9 cellular contexts compared by ENCODE assay signal in the genomic region with DNA sequence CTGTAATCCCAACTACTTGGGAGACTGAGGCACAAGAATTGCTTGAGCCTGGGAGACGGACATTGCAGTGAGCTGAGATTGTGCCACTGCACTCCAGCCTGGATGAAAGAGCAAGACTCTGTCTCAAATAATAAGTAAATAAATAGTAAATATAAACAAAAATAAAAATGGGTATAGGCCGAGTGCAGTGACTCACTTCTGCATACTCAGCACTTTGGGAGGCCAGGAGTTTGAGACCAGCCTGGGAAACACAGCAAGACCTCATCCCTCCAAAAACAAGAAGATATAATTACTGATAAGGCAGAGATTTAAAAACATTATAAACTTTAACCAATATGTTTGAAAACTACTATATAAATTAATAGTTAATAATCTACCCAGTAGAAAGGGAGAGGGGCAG.
"Had no signal": no experiment of that assay in that cellular context is flagged by ENCODE, and none has a peak within 500 bp of the region (broad histone marks: within the 10 kb centered on the region; RNA-seq: fewer than 3 reads in every experiment).

No MANE protein-coding gene starts in this region.

- H3K9ac ChIP-seq: GM23248, KMS-11 had no signal

- H3K4me2 ChIP-seq: KMS-11 had no signal

- H3K27ac ChIP-seq: GM23248, HL-60, KMS-11 had no signal

- H2AFZ ChIP-seq: GM23248 had no signal

- H3K4me3 ChIP-seq: GM23248 had no signal

- DNase-seq: GM23248, GOT3, H9, HCEC 1CT, Karpas-422, KBM-7 had no signal

- FAIRE-seq: H54 had no signal
